Comparison of ENCODE assay signal across 10 cellular contexts in the genomic region with DNA sequence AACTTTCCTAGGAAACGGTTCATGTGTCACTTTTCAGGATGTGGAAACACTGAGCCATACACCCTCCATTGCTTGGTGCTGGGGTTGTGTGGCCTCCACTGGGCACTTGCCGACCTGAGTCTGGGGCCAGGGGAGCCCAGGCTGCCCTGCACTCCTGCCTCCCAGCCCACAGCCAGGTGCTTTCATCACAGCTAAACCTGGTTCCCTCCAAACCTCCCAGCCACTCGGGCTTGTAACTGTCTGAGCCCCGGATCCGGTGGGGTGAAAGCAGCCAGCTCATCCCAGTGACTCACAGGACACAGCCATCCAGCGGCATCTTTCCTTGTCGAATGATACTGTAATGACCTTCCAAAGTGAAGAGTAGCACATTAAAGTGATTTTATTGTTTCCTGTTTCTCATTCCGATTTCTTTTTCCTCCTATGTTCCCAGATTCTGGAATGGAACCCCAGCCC. TPM values are rescaled to one million over a fixed set of nuclear protein-coding genes. Genes with fewer than 3 reads are reported as not detected.
A peak's percentile ranks its signal among the peaks of the same experiment; 100 is the strongest.
DNase-seq lines count a peak whose midpoint lies in the region; ATAC-seq lines count a peak whose summit lies in the region.
"Had no signal": no experiment of that assay in that cellular context is flagged by ENCODE, and none has a peak within 500 bp of the region (broad histone marks: within the 10 kb centered on the region; RNA-seq: fewer than 3 reads in every experiment).

No MANE protein-coding gene starts in this region.

- peak overlapping the region; percentile 50 for H3K4me2 ChIP-seq in GM23248 (ENCODE audit: unreplicated experiment)

- in situ Hi-C loops in ACHN (cut with HindIII; ENCODE audit: low pct_ligation_motif_present, low pct_unique_long_range_greater_than_20kb, low sequenced_read_pairs) (no loop called here), GM23248 (cut with MboI) (no loop called here)

- peaks cover 26% of the 10 kb centered on the region for H3K4me1 ChIP-seq in GM23248 (ENCODE audit: insufficient read depth)
- H3K4me1 ChIP-seq: parathyroid adenoma had no signal

- H4K20me1 ChIP-seq in GM23248 (ENCODE audit: insufficient read depth) = no peaks in the 10 kb centered on the region; the same call in 1 of the 2 replicates

- no peak overlapping the region for H3K4me3 ChIP-seq in GM23248

- no peak overlapping the region for H2AFZ ChIP-seq in GM23248
- H2AFZ ChIP-seq: parathyroid adenoma had no signal

- peaks cover 11% of the 10 kb centered on the region; the same call in 1 of the 2 replicates for H3K36me3 ChIP-seq in GM23248 (ENCODE audit: low read depth)

- no peak for ATAC-seq in GM18511 (IDR thresholded peaks at IDR 0.05; ENCODE audit: unreplicated experiment)

- H3K79me2 ChIP-seq in GM23248 (ENCODE audit: insufficient read depth) = peaks cover 44% of the 10 kb centered on the region
- H3K79me2 ChIP-seq: parathyroid adenoma had no signal

- H3K9me3 ChIP-seq in GM23248 (ENCODE audit: low read depth) = no peaks in the 10 kb centered on the region

- H3K9ac ChIP-seq in GM23248 = peak overlapping the region; percentile 59
- H3K9ac ChIP-seq: parathyroid adenoma had no signal

- peaks cover 78% of the 10 kb centered on the region for H3F3A ChIP-seq in GM23248 (ENCODE audit: insufficient read depth)

- H3K9me2 ChIP-seq in GM23248 (ENCODE audit: insufficient read depth) = no peaks in the 10 kb centered on the region

- H3K27ac ChIP-seq in GM23248 = peak overlapping the region; percentile 84
- H3K27ac ChIP-seq: parathyroid adenoma had no signal

- WGBS in GM23248 (ENCODE audit: low coverage in 1 of 2, low lambda C conversion rate in 2 of 2, missing lambda C conversion rate in 2 of 2), 2 experiments = 17 to 20% methylated on average over 8 of the region's 8 CpGs

- no peaks in the 10 kb centered on the region for H3K27me3 ChIP-seq in GM23248 (replicated peaks; ENCODE audit: insufficient read depth)

- peak; percentile 68 for DNase-seq in ACHN
- peak; percentile 94 for DNase-seq in GM23248
- DNase-seq in amniotic epithelial cell (ENCODE audit: low read depth) = peak; percentile 67
- DNase-seq in kidney tubule cell (ENCODE audit: low spot score) = peak; percentile 72
- DNase-seq in activated CD4-positive, CD25-positive, alpha-beta regulatory T cell (lab: John Stamatoyannopoulos, UW) = no peak
- DNase-seq in DMS53 treated with DMSO at 0.1 percent for 48 hours (lab: John Stamatoyannopoulos, UW; ENCODE audit: unreplicated experiment) = no peak
- no peak for DNase-seq in stimulated activated CD4-positive, alpha-beta T cell treated with anti-CD3 and anti-CD28 coated beads, Interleukin-4, amount 100 ng/mL, for 24 hours
- DNase-seq: NCI-H2171 treated with DMSO at 0.1 percent for 48 hours had no signal

RNA-seq across cellular contexts. Expression of a gene that starts 19.8 kb away (rescaled TPM):
- 129 and 143 TPM in 2 replicates for total RNA-seq in GM23248 (2014; rRNA removed; shearing (Covaris generic))
- 150 and 156 TPM in 2 replicates for polyA plus RNA-seq in GM23248 (2016; fragmentation: Nextera tagmentation; extraction: Ambion mirVana)

RNA-seq across cellular contexts. Expression of a gene that starts 33.2 kb away (rescaled TPM):
- not detected in 2 replicates for total RNA-seq in GM23248 (2014; rRNA removed; shearing (Covaris generic))
- polyA plus RNA-seq in GM23248 (2016; fragmentation: Nextera tagmentation; extraction: Ambion mirVana) = not detected in 2 replicates

RNA-seq across cellular contexts. Expression of a gene that starts 51.3 kb away (rescaled TPM):
- total RNA-seq in GM23248 (2014; rRNA removed; shearing (Covaris generic)) = 39.6 and 61.6 TPM in 2 replicates
- polyA plus RNA-seq in GM23248 (2016; fragmentation: Nextera tagmentation; extraction: Ambion mirVana) = 45.7 and 46.4 TPM in 2 replicates

RNA-seq across cellular contexts. Expression of a gene that starts 51.5 kb away (rescaled TPM):
- total RNA-seq in GM23248 (2014; rRNA removed; shearing (Covaris generic)) = 2.0 and 4.9 TPM in 2 replicates
- polyA plus RNA-seq in GM23248 (2016; fragmentation: Nextera tagmentation; extraction: Ambion mirVana) = 10.8 and 12.1 TPM in 2 replicates

Comparison
In these comparisons a context has a peak if more than half of its experiments do, and no peak if none do; other contexts are left out.
1. DNase-seq: peak in ACHN (single experiment), GM23248 (single experiment), amniotic epithelial cell (single experiment) and kidney tubule cell (single experiment); none in activated CD4-positive, CD25-positive, alpha-beta regulatory T cell (0 of 4), DMS53 treated with DMSO at 0.1 percent for 48 hours (single experiment) and stimulated activated CD4-positive, alpha-beta T cell treated with anti-CD3 and anti-CD28 coated beads, Interleukin-4, amount 100 ng/mL, for 24 hours (single experiment).